In genomic region chr9:121439711-121440110, GRCh38 we compare ENCODE assay signal across 19 cellular contexts. TPM values are rescaled to one million over a fixed set of nuclear protein-coding genes. Genes with fewer than 3 reads are reported as not detected.
DNase-seq lines count a peak whose midpoint lies in the region; ATAC-seq and TF ChIP-seq lines count a peak whose summit lies in the region.
"Had no signal": no experiment of that assay in that cellular context is flagged by ENCODE, and none has a peak within 500 bp of the region (broad histone marks: within the 10 kb centered on the region; RNA-seq: fewer than 3 reads in every experiment).

No MANE protein-coding gene starts in this region.

- TF ChIP-seq EP300 in upper lobe of left lung (IDR thresholded peaks at IDR 0.05), result no peak

- no peak for DNase-seq in left ventricle myocardium superior
- DNase-seq in Right ventricle myocardium inferior (ENCODE audit: missing footprints), result no peak
- peak; percentile 3 for DNase-seq in epithelial cell of proximal tubule (ENCODE audit: low read depth)
- DNase-seq in kidney tubule cell (ENCODE audit: low spot score), result peak; percentile 76
- DNase-seq in smooth muscle cell (lab: John Stamatoyannopoulos, UW; ENCODE audit: unreplicated experiment), result no peak
- no peak for DNase-seq in upper lobe of left lung
- DNase-seq: Calu3; CD4-positive, alpha-beta memory T cell; GF-D8; MV-4-11; NCI-H187 had no signal

- no peaks in the 10 kb centered on the region for H4K20me1 ChIP-seq in smooth muscle cell (ENCODE audit: low read depth)

- H3K4me1 ChIP-seq in smooth muscle cell (ENCODE audit: low read depth) (no peaks in the 10 kb centered on the region), upper lobe of left lung (no peaks in the 10 kb centered on the region)
- H3K4me1 ChIP-seq: A549, HAP-1 had no signal

- no peak for TF ChIP-seq POLR2A in GM18505 (IDR thresholded peaks at IDR 0.05; ENCODE audit: borderline replicate concordance, extremely low read depth, insufficient read depth, insufficient read length)
- no peak for TF ChIP-seq POLR2A in upper lobe of left lung (IDR thresholded peaks at IDR 0.05)

- no peaks in the 10 kb centered on the region for H3K79me2 ChIP-seq in smooth muscle cell (ENCODE audit: low read depth)

- H3K27me3 ChIP-seq in smooth muscle cell (ENCODE audit: low read depth) (peaks cover 8% of the 10 kb centered on the region), upper lobe of left lung (no peaks in the 10 kb centered on the region)

- WGBS in smooth muscle cell (ENCODE audit: low lambda C conversion rate), result 41% methylated on average over 1 of the region's 1 CpG
- WGBS in upper lobe of left lung, 2 donors, result 88 to 91% methylated on average over 1 of the region's 1 CpG

- ATAC-seq in left ventricle myocardium superior (peak; percentile 12), Right ventricle myocardium inferior (no peak), GM18505 (IDR thresholded peaks at IDR 0.05; ENCODE audit: unreplicated experiment) (no peak), HG03432 (IDR thresholded peaks at IDR 0.05; ENCODE audit: unreplicated experiment) (no peak), upper lobe of left lung (ENCODE audit: low FRiP score in 2 of 2) (no peak)

- H3K4me2 ChIP-seq in smooth muscle cell, result peak overlapping the region; percentile 11
- H3K4me2 ChIP-seq: A549 had no signal

- no peaks in the 10 kb centered on the region for H3K36me3 ChIP-seq in smooth muscle cell (ENCODE audit: low read depth)
- H3K36me3 ChIP-seq in upper lobe of left lung, result no peaks in the 10 kb centered on the region
- H3K36me3 ChIP-seq: HAP-1 had no signal

- TF ChIP-seq CTCF in epithelial cell of proximal tubule (conservative IDR thresholded peaks at IDR 0.05; ENCODE audit: low read depth, low read length) (no peak), smooth muscle cell (IDR thresholded peaks at IDR 0.05; ENCODE audit: borderline replicate concordance, insufficient read depth, poor library complexity, severe bottlenecking) (no peak), upper lobe of left lung (IDR thresholded peaks at IDR 0.05) (no peak)

- intact Hi-C loops in left ventricle myocardium superior (cut with micrococcal nuclease), result no loop called here
- intact Hi-C loops in Right ventricle myocardium inferior (cut with DNase I), result no loop called here

- H3K9ac ChIP-seq in smooth muscle cell (ENCODE audit: low read depth), result no peak overlapping the region
- H3K9ac ChIP-seq: GM23248 had no signal

- H3F3A ChIP-seq in smooth muscle cell (ENCODE audit: low read depth), result no peaks in the 10 kb centered on the region

- H3K27ac ChIP-seq in smooth muscle cell (ENCODE audit: low read depth) (peak overlapping the region; percentile 53), upper lobe of left lung (no peak overlapping the region)
- H3K27ac ChIP-seq: A549, GM23248 had no signal

- H3K9me3 ChIP-seq in smooth muscle cell (replicated peaks; ENCODE audit: low read depth) (no peaks in the 10 kb centered on the region), upper lobe of left lung (no peaks in the 10 kb centered on the region)
- H3K9me3 ChIP-seq: A549, HAP-1 had no signal

- H3K4me3 ChIP-seq in epithelial cell of proximal tubule (ENCODE audit: low read depth, low read length) (no peak overlapping the region), smooth muscle cell (no peak overlapping the region), upper lobe of left lung (no peak overlapping the region)
- H3K4me3 ChIP-seq: A549, GM23248, HAP-1, K562 had no signal

- H2AFZ ChIP-seq in smooth muscle cell (ENCODE audit: low read depth), result no peak overlapping the region
- H2AFZ ChIP-seq: GM23248 had no signal

RNA-seq across cellular contexts. Expression of gene GGTA1, which starts 59.9 kb away (rescaled TPM):
- total RNA-seq in left ventricle myocardium superior (28.3 TPM), Right ventricle myocardium inferior (27.9 TPM), epithelial cell of proximal tubule (0.14 TPM in 1 of 2 replicates, not detected in the other), smooth muscle cell (0.22 TPM in 1 of 2 replicates, not detected in the other), upper lobe of left lung (10 to 100 TPM in 1 of 6 donors, 1 to 10 TPM in 5; 6.3 to 12.3 (median 8.1) TPM)
- 0.38 and 0.73 TPM in 2 replicates for polyA plus RNA-seq in smooth muscle cell
- total RNA-seq: Calu3; CD4-positive, alpha-beta memory T cell; GM23248; K562; SK-MEL-5 had no signal
- polyA plus RNA-seq: BJ; CD4-positive, alpha-beta memory T cell; GM23248 had no signal

Comparison
In these comparisons a context has a peak if more than half of its experiments do, and no peak if none do; other contexts are left out.
1. DNase-seq: peak in epithelial cell of proximal tubule (single experiment) and kidney tubule cell (single experiment); none in left ventricle myocardium superior (single experiment), Right ventricle myocardium inferior (single experiment), smooth muscle cell (single experiment) and upper lobe of left lung (0 of 2).